Comparison of ENCODE assay signal across 19 cellular contexts in genomic region chr10:66803174-66803573, GRCh38.
"Had no signal": no experiment of that assay in that cellular context is flagged by ENCODE, and none has a peak within 500 bp of the region (broad histone marks: within the 10 kb centered on the region; RNA-seq: fewer than 3 reads in every experiment).

No MANE protein-coding gene starts in this region.

- H3K27ac ChIP-seq: RWPE1 had no signal

- ATAC-seq: HepG2, Panc1 had no signal

- DNase-seq: IMR-90, Karpas-422, KG1, MM.1S, NCI-H1092 treated with DMSO at 0.1 percent for 48 hours, NCI-H1436, NCI-H187, NCI-H2029, NCI-H2081 treated with DMSO at 0.1 percent for 48 hours, NCI-H2171 treated with DMSO at 0.1 percent for 48 hours, NCI-H2227 treated with DMSO at 0.1 percent for 48 hours, NCI-H524, NCI-H526 treated with DMSO at 0.1 percent for 48 hours, NCI-H748 treated with DMSO at 0.1 percent for 48 hours, SHP77, SK-N-SH had no signal

- H3K9ac ChIP-seq: SK-N-SH had no signal

- FAIRE-seq: HepG2 had no signal

- H3K9me3 ChIP-seq: SK-N-SH had no signal

- H3K4me2 ChIP-seq: SK-N-SH had no signal
